ENCODE assay signal across 11 cellular contexts in the genomic region with DNA sequence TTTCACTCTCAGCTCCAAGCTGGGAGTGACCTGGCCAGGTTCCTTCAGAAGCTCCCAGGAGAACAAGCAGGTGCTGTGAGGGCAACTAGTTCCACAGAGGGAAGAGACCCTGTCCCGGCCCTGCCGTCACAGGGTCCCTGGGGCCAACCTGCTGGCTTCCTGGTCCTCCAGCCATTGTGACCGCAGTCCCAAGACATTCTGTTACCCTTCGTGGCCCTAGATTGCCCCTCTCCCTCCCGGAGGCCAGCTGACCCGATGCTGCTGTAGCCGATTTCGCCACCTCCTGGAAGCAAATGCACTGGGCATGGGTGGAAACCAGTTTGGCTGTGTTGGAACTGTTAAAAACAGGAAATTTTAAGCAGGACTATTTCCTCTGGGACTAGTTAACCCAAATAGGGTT. TPM values are rescaled to one million over a fixed set of nuclear protein-coding genes. Genes with fewer than 3 reads are reported as not detected.
DNase-seq lines count a peak whose midpoint lies in the region.
"Had no signal": no experiment of that assay in that cellular context is flagged by ENCODE, and none has a peak within 500 bp of the region (broad histone marks: within the 10 kb centered on the region; RNA-seq: fewer than 3 reads in every experiment).

No MANE protein-coding gene starts in this region.

- peak overlapping the region; percentile 86 for H3K27ac Mint-ChIP-seq in T-helper 2 cell treated with Interferon-gamma antibody and Interleukin-4, amounts not matched to agents 5 μg/mL and 100 μg/mL, for 36 hours
- H3K27ac Mint-ChIP-seq in immature natural killer cell, result peak overlapping the region in 2 of 6 donors; percentile 37 to 85
- H3K27ac Mint-ChIP-seq: memory B cell had no signal

- no peak for DNase-seq in T-helper 2 cell treated with Interferon-gamma antibody and Interleukin-4, amounts not matched to agents 5 μg/mL and 100 μg/mL, for 36 hours (ENCODE audit: low spot score)
- no peak for DNase-seq in T-helper 2 cell
- DNase-seq in caudate nucleus (lab: John Stamatoyannopoulos, UW), result no peak
- no peak for DNase-seq in immature natural killer cell
- DNase-seq in stimulated activated CD8-positive, alpha-beta memory T cell treated with anti-CD3 and anti-CD28 coated beads, Interleukin-4, amount 100 ng/mL, for 48 hours, result no peak
- DNase-seq in SIG-M5 treated with dmso at 0.1 percent for 504 hours (lab: John Stamatoyannopoulos, UW; ENCODE audit: unreplicated experiment), result no peak
- DNase-seq in iPS-NIHi7 (ENCODE audit: extremely low spot score), result no peak
- DNase-seq: NCI-H345 had no signal

- peak overlapping the region; percentile 27 for H3K4me3 Mint-ChIP-seq in T-helper 2 cell treated with Interferon-gamma antibody and Interleukin-4, amounts not matched to agents 5 μg/mL and 100 μg/mL, for 36 hours
- H3K4me3 Mint-ChIP-seq in immature natural killer cell, result peak overlapping the region; percentile 19 to 84 (median 80)

- peak overlapping the region; percentile 63 for H3K27ac ChIP-seq in caudate nucleus (ENCODE audit: low read depth, low read length)
- peak overlapping the region; percentile 2 for H3K27ac ChIP-seq in temporal lobe (ENCODE audit: low read depth, low read length)
- H3K27ac ChIP-seq: 22Rv1 had no signal

- no peaks in the 10 kb centered on the region for H3K9me3 Mint-ChIP-seq in T-helper 2 cell treated with Interferon-gamma antibody and Interleukin-4, amounts not matched to agents 5 μg/mL and 100 μg/mL, for 36 hours
- H3K9me3 Mint-ChIP-seq in immature natural killer cell, result no peaks in the 10 kb centered on the region
- H3K9me3 Mint-ChIP-seq: memory B cell had no signal

- H3K27me3 Mint-ChIP-seq in T-helper 2 cell treated with Interferon-gamma antibody and Interleukin-4, amounts not matched to agents 5 μg/mL and 100 μg/mL, for 36 hours (ENCODE audit: low read depth), result no peaks in the 10 kb centered on the region
- peaks cover 0 to 7% (median 1%) of the 10 kb centered on the region in 3 donors for H3K27me3 Mint-ChIP-seq in immature natural killer cell (ENCODE audit: low read depth in 3 of 3)

- H3K4me1 Mint-ChIP-seq in T-helper 2 cell treated with Interferon-gamma antibody and Interleukin-4, amounts not matched to agents 5 μg/mL and 100 μg/mL, for 36 hours (ENCODE audit: low read depth), result peaks cover 72% of the 10 kb centered on the region
- H3K4me1 Mint-ChIP-seq in immature natural killer cell, result peaks cover 30 to 44% of the 10 kb centered on the region in 2 donors

- peaks cover 30% of the 10 kb centered on the region for H3K36me3 Mint-ChIP-seq in T-helper 2 cell treated with Interferon-gamma antibody and Interleukin-4, amounts not matched to agents 5 μg/mL and 100 μg/mL, for 36 hours (ENCODE audit: low read depth)
- H3K36me3 Mint-ChIP-seq in immature natural killer cell, result no peaks in the 10 kb centered on the region
- H3K36me3 Mint-ChIP-seq: memory B cell had no signal

RNA-seq across cellular contexts. Expression of gene EPAS1, which starts 55.4 kb away (rescaled TPM):
- polyA plus RNA-seq in immature natural killer cell, result under 1 TPM; 0.05 to 0.69 (median 0.08) TPM
- total RNA-seq in temporal lobe, result 13.5 TPM
